Comparison of ENCODE assay signal across 24 cellular contexts in the genomic region with DNA sequence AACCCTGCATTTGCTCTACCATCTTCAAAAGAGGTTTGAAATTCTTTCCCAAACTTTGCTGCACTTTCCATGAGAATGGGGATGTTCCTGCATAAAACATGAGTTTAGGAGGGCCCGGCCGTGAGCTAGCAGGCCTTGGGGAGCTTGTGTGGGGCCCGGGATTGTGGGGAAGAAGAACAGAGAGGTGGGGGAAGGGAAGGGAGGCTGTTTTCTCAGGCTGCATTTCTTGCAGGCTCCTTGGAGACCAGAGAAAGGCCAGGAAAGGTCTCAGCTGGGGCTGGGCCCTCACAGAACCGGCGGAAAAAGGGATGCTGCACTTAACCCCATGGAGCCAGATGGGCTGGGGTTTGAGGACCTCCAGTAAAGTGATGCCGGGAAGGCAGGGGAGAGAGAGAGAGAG. TPM values are rescaled to one million over a fixed set of nuclear protein-coding genes. Genes with fewer than 3 reads are reported as not detected.
DNase-seq lines count a peak whose midpoint lies in the region; ATAC-seq and TF ChIP-seq lines count a peak whose summit lies in the region.
"Had no signal": no experiment of that assay in that cellular context is flagged by ENCODE, and none has a peak within 500 bp of the region (broad histone marks: within the 10 kb centered on the region; RNA-seq: fewer than 3 reads in every experiment).

No MANE protein-coding gene starts in this region.

- H3K27me3 Mint-ChIP-seq in type B pancreatic cell: peaks cover 46% of the 10 kb centered on the region
- peaks cover 63% of the 10 kb centered on the region for H3K27me3 Mint-ChIP-seq in stimulated activated memory B cell treated with anti-CD40 and anti-IgM and Interleukin-4, amounts not matched to agents 10 μg/mL and 1 μg/mL and 100 μg/mL, for 72 hours

- H3K4me1 ChIP-seq in left ventricle myocardium inferior (peaks cover 44% of the 10 kb centered on the region), ectodermal cell (ENCODE audit: control insufficient read depth, insufficient read depth, low read length) (peaks cover 69% of the 10 kb centered on the region)

- peak overlapping the region; percentile 57 for H3K4me3 Mint-ChIP-seq in type B pancreatic cell
- H3K4me3 Mint-ChIP-seq in stimulated activated memory B cell treated with anti-CD40 and anti-IgM and Interleukin-4, amounts not matched to agents 10 μg/mL and 1 μg/mL and 100 μg/mL, for 72 hours: no peak overlapping the region

- in situ Hi-C loops in GM13977 (cut with MboI; ENCODE audit: low pct_unique_long_range_greater_than_20kb, low sequenced_read_pairs, unreplicated experiment): no loop called here

- H3K36me3 ChIP-seq in left ventricle myocardium inferior: no peaks in the 10 kb centered on the region
- H3K36me3 ChIP-seq in ectodermal cell (ENCODE audit: control insufficient read depth, insufficient read depth, low read length): no peaks in the 10 kb centered on the region

- ATAC-seq in stimulated activated memory B cell treated with anti-CD40 and anti-IgM and Interleukin-4, amounts not matched to agents 10 μg/mL and 1 μg/mL and 100 μg/mL, for 72 hours: no peak
- ATAC-seq: HCT116 had no signal

- H3K27ac Mint-ChIP-seq in type B pancreatic cell: peak overlapping the region; percentile 36
- H3K27ac Mint-ChIP-seq in stimulated activated memory B cell treated with anti-CD40 and anti-IgM and Interleukin-4, amounts not matched to agents 10 μg/mL and 1 μg/mL and 100 μg/mL, for 72 hours: no peak overlapping the region

- no peaks in the 10 kb centered on the region for H3K27me3 ChIP-seq in left ventricle myocardium inferior (ENCODE audit: low read depth)
- no peaks in the 10 kb centered on the region for H3K27me3 ChIP-seq in ectodermal cell (ENCODE audit: control insufficient read depth, insufficient read depth, low read length, poor library complexity, severe bottlenecking)

- H3K9me3 ChIP-seq in left ventricle myocardium inferior (replicated peaks): no peaks in the 10 kb centered on the region
- no peaks in the 10 kb centered on the region for H3K9me3 ChIP-seq in ectodermal cell (ENCODE audit: control insufficient read depth, low read length)

- H3K27ac ChIP-seq in left ventricle myocardium inferior (replicated peaks): peak overlapping the region; percentile 31
- peak overlapping the region; percentile 86 for H3K27ac ChIP-seq in ectodermal cell (ENCODE audit: insufficient read depth, low read depth, low read length, poor library complexity, severe bottlenecking)
- H3K27ac ChIP-seq: KMS-11 had no signal

- no peaks in the 10 kb centered on the region for H3K9me3 Mint-ChIP-seq in type B pancreatic cell
- H3K9me3 Mint-ChIP-seq in stimulated activated memory B cell treated with anti-CD40 and anti-IgM and Interleukin-4, amounts not matched to agents 10 μg/mL and 1 μg/mL and 100 μg/mL, for 72 hours: no peaks in the 10 kb centered on the region

- WGBS in ectodermal cell, 2 experiments: 3% methylated on average over 6 of the region's 6 CpGs

- H3K36me3 Mint-ChIP-seq in type B pancreatic cell: no peaks in the 10 kb centered on the region
- H3K36me3 Mint-ChIP-seq in stimulated activated memory B cell treated with anti-CD40 and anti-IgM and Interleukin-4, amounts not matched to agents 10 μg/mL and 1 μg/mL and 100 μg/mL, for 72 hours: no peaks in the 10 kb centered on the region

- DNase-seq in left ventricle myocardium inferior (no peak), cardiac septum (ENCODE audit: low spot score) (no peak), iPS-NIHi11 (ENCODE audit: low spot score) (peak; percentile 62), type B pancreatic cell (ENCODE audit: extremely low spot score, unreplicated experiment) (no peak), GM03348 (ENCODE audit: low spot score) (no peak), GM13977 (ENCODE audit: low spot score) (no peak)
- DNase-seq: 8988T; DMS 273 treated with DMSO at 0.1 percent for 48 hours; GF-D8; NCI-H1048; NCI-H146; NCI-H2107; NCI-H2227 treated with DMSO at 0.1 percent for 48 hours; NCI-H526; NK-92 treated with Interleukin-12 subunit alpha and Interleukin-12 subunit beta, amount 100 ng/mL, for 24 hours; RPMI8226; SIG-M5 had no signal

- H3K4me3 ChIP-seq in left ventricle myocardium inferior (no peak overlapping the region), ectodermal cell (ENCODE audit: insufficient read depth, low read depth, low read length) (no peak overlapping the region)

- intact Hi-C loops in left ventricle myocardium inferior (cut with micrococcal nuclease): no loop called here
- intact Hi-C loops in cardiac septum (cut with DNase I): no loop called here

- no peak for TF ChIP-seq CTCF in left ventricle myocardium inferior (IDR thresholded peaks at IDR 0.05; ENCODE audit: borderline replicate concordance)
- TF ChIP-seq CTCF in type B pancreatic cell (conservative IDR thresholded peaks at IDR 0.05): no peak
- TF ChIP-seq CTCF in GM13977 (IDR thresholded peaks at IDR 0.05; ENCODE audit: extremely low read depth, insufficient read depth, missing control alignments): no peak

- H3K4me1 Mint-ChIP-seq in type B pancreatic cell (ENCODE audit: unreplicated experiment): peaks cover 40% of the 10 kb centered on the region
- H3K4me1 Mint-ChIP-seq in stimulated activated memory B cell treated with anti-CD40 and anti-IgM and Interleukin-4, amounts not matched to agents 10 μg/mL and 1 μg/mL and 100 μg/mL, for 72 hours: peaks cover 20% of the 10 kb centered on the region

RNA-seq across cellular contexts. Expression of a gene that starts 40.8 kb away (rescaled TPM):
- total RNA-seq in left ventricle myocardium inferior (5.3 TPM), cardiac septum (21.1 TPM), type B pancreatic cell (ENCODE audit: low replicate concordance) (0.50 and 12.8 TPM in 2 replicates)
- 37.4 TPM for polyA plus RNA-seq in ectodermal cell (2013, experiment 1 of 4)
- polyA plus RNA-seq in ectodermal cell (2013, experiment 2 of 4): 29.4 TPM
- 42.5 TPM for polyA plus RNA-seq in ectodermal cell (2013, experiment 3 of 4)
- 43.0 TPM for polyA plus RNA-seq in ectodermal cell (2013, experiment 4 of 4)
- total RNA-seq: Daoy, M059J had no signal
- polyA plus RNA-seq: BJ had no signal
